In the genomic region with DNA sequence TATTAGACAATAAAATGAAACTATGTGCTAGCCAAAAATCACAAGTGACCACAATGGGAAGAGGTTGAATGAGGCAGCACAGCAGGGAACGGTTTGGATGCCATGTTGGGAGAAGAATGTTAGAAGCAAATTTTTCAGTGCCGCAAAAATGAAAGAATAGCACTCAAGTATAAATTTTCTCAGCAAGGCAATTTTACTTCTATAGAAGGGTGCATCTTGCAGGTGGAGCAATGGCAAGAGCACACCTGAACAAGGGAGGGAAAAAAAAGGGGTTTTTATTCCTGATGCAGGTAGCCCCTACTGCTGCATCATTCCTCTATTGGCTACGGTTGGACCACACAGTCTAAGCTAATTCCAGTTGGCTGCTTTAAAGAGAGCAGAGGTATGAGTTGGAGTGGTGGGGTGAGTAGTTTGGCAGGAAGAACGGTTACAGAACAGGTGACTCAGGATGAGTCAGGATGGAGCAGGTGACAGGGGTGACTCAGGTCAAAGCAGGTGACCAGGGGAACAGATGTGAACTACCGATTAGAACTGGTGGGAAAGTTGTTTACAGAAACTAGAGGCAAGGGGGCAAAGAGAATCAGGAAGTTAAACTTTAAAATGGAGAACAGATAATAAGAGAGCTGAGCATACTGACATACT, we compare ENCODE assay signal across 14 cellular contexts.
"Had no signal": no experiment of that assay in that cellular context is flagged by ENCODE, and none has a peak within 500 bp of the region (broad histone marks: within the 10 kb centered on the region; RNA-seq: fewer than 3 reads in every experiment).

No MANE protein-coding gene starts in this region.

- H3K27ac Mint-ChIP-seq: activated naive CD8-positive, alpha-beta T cell treated with anti-CD3 and anti-CD28 coated beads for 36 hours; activated T-cell treated with anti-CD3 and anti-CD28 coated beads, Interleukin-2, amount 50 U/mL, for 24 hours; stimulated activated naive CD8-positive, alpha-beta T cell treated with anti-CD3 and anti-CD28 coated beads, Interleukin-15, amount 100 ng/mL, for 72 hours had no signal

- H3K36me3 ChIP-seq: heart right ventricle, neural progenitor cell, ovary had no signal

- H3K27ac ChIP-seq: heart right ventricle, neural progenitor cell, ovary, testis had no signal

- H3K4me1 Mint-ChIP-seq: activated naive CD8-positive, alpha-beta T cell treated with anti-CD3 and anti-CD28 coated beads for 36 hours; stimulated activated naive CD8-positive, alpha-beta T cell treated with anti-CD3 and anti-CD28 coated beads, Interleukin-15, amount 100 ng/mL, for 72 hours had no signal

- FAIRE-seq: frontal cortex, kidney had no signal

- H2AFZ ChIP-seq: neural progenitor cell had no signal

- H3K27me3 ChIP-seq: heart right ventricle, neural progenitor cell, ovary, testis had no signal

- DNase-seq: activated CD4-positive, alpha-beta T cell treated with anti-CD3 and anti-CD28 coated beads, Interleukin-2, amount 50 U/mL, for 4 hours; activated CD4-positive, CD25-positive, alpha-beta regulatory T cell treated with anti-CD3 and anti-CD28 coated beads, Interleukin-2, amount 50 U/mL, for 72 hours; activated gamma-delta T cell; activated naive CD8-positive, alpha-beta T cell treated with anti-CD3 and anti-CD28 coated beads for 36 hours; activated T-cell treated with anti-CD3 and anti-CD28 coated beads, Interleukin-2, amount 50 U/mL, for 24 hours; heart right ventricle; kidney; left ventricle myocardium superior; ovary; stimulated activated CD4-positive, alpha-beta T cell treated with anti-CD3 and anti-CD28 coated beads, Interleukin-4, amount 100 ng/mL, for 4 hours; stimulated activated naive CD8-positive, alpha-beta T cell treated with anti-CD3 and anti-CD28 coated beads, Interleukin-15, amount 100 ng/mL, for 72 hours; testis had no signal

- H3K27me3 Mint-ChIP-seq: activated naive CD8-positive, alpha-beta T cell treated with anti-CD3 and anti-CD28 coated beads for 36 hours; activated T-cell treated with anti-CD3 and anti-CD28 coated beads, Interleukin-2, amount 50 U/mL, for 24 hours; stimulated activated naive CD8-positive, alpha-beta T cell treated with anti-CD3 and anti-CD28 coated beads, Interleukin-15, amount 100 ng/mL, for 72 hours had no signal

- H3K36me3 Mint-ChIP-seq: activated naive CD8-positive, alpha-beta T cell treated with anti-CD3 and anti-CD28 coated beads for 36 hours had no signal

- H3K4me1 ChIP-seq: heart right ventricle, testis had no signal

- H3K4me3 ChIP-seq: heart right ventricle, neural progenitor cell, ovary, testis had no signal

- H3K9ac ChIP-seq: neural progenitor cell had no signal

- H3K4me3 Mint-ChIP-seq: activated naive CD8-positive, alpha-beta T cell treated with anti-CD3 and anti-CD28 coated beads for 36 hours; activated T-cell treated with anti-CD3 and anti-CD28 coated beads, Interleukin-2, amount 50 U/mL, for 24 hours; neural progenitor cell; stimulated activated naive CD8-positive, alpha-beta T cell treated with anti-CD3 and anti-CD28 coated beads, Interleukin-15, amount 100 ng/mL, for 72 hours had no signal

- H3K9me3 ChIP-seq: ovary, testis had no signal
